16 cellular contexts compared by ENCODE assay signal in genomic region chr5:124395287-124395686, GRCh38.
DNase-seq lines count a peak whose midpoint lies in the region; ATAC-seq and TF ChIP-seq lines count a peak whose summit lies in the region.
"Had no signal": no experiment of that assay in that cellular context is flagged by ENCODE, and none has a peak within 500 bp of the region (broad histone marks: within the 10 kb centered on the region; RNA-seq: fewer than 3 reads in every experiment).

No MANE protein-coding gene starts in this region.

- ATAC-seq in left cardiac atrium = peak; percentile 38 to 59
- ATAC-seq in left ventricle myocardium superior = no peak
- ATAC-seq in HG03045 (IDR thresholded peaks at IDR 0.05; ENCODE audit: unreplicated experiment) = no peak
- ATAC-seq in GM18505 (IDR thresholded peaks at IDR 0.05; ENCODE audit: unreplicated experiment) = no peak
- ATAC-seq: A549; left lung; naive thymus-derived CD8-positive, alpha-beta T cell; Panc1 had no signal

- intact Hi-C loops in left cardiac atrium (cut with DNase I) = no loop called here
- intact Hi-C loops in left ventricle myocardium superior (cut with micrococcal nuclease) = no loop called here

- H3K4me3 ChIP-seq in astrocyte of the spinal cord (ENCODE audit: low read depth, low read length) = no peak overlapping the region
- H3K4me3 ChIP-seq: A549, left lung had no signal

- DNase-seq in left cardiac atrium (no peak), left ventricle myocardium superior (no peak), astrocyte of the spinal cord (ENCODE audit: low read depth, low spot score) (peak; percentile 32), medulla oblongata (ENCODE audit: extremely low spot score) (peak; percentile 79), superior temporal gyrus (ENCODE audit: extremely low spot score) (peak; percentile 83), GM19238 (ENCODE audit: insufficient read length, low spot score) (no peak)
- DNase-seq: activated naive CD8-positive, alpha-beta T cell treated with anti-CD3 and anti-CD28 coated beads for 36 hours; naive thymus-derived CD8-positive, alpha-beta T cell; NCI-H524; small intestine; T-helper 2 cell had no signal

- TF ChIP-seq CTCF in astrocyte of the spinal cord (IDR thresholded peaks at IDR 0.05; ENCODE audit: low read depth, low read length) = no peak

- in situ Hi-C loops in astrocyte of the spinal cord (cut with HindIII; ENCODE audit: low sequenced_read_pairs) = no loop called here

- no peak for TF ChIP-seq POLR2A in GM18505 (IDR thresholded peaks at IDR 0.05; ENCODE audit: borderline replicate concordance, extremely low read depth, insufficient read depth, insufficient read length)

Comparison
In these comparisons a context has a peak if more than half of its experiments do, and no peak if none do; other contexts are left out.
1. ATAC-seq: peak in left cardiac atrium (2 of 2); none in left ventricle myocardium superior (single experiment), HG03045 (single experiment) and GM18505 (single experiment).
2. DNase-seq: peak in astrocyte of the spinal cord (single experiment), medulla oblongata (single experiment) and superior temporal gyrus (single experiment); none in left cardiac atrium (single experiment), left ventricle myocardium superior (single experiment) and GM19238 (single experiment).